ENCODE assay signal across 9 cellular contexts in genomic region chr1:214660900-214661299, GRCh38. TPM values are rescaled to one million over a fixed set of nuclear protein-coding genes. Genes with fewer than 3 reads are reported as not detected.
DNase-seq lines count a peak whose midpoint lies in the region; ATAC-seq and TF ChIP-seq lines count a peak whose summit lies in the region.
"Had no signal": no experiment of that assay in that cellular context is flagged by ENCODE, and none has a peak within 500 bp of the region (broad histone marks: within the 10 kb centered on the region; RNA-seq: fewer than 3 reads in every experiment).

No MANE protein-coding gene starts in this region.

- H3K4me3 ChIP-seq in left ventricle myocardium inferior = no peak overlapping the region
- H3K4me3 ChIP-seq in brain microvascular endothelial cell (ENCODE audit: low read depth, low read length) = no peak overlapping the region
- no peak overlapping the region for H3K4me3 ChIP-seq in right lobe of liver
- H3K4me3 ChIP-seq in uterus = no peak overlapping the region

- ATAC-seq in left ventricle myocardium superior (no peak), right lobe of liver (peak; percentile 47 to 61 (median 57)), HG02981 (IDR thresholded peaks at IDR 0.05; ENCODE audit: unreplicated experiment) (no peak)

- H3K4me1 ChIP-seq in left ventricle myocardium inferior = no peaks in the 10 kb centered on the region
- no peaks in the 10 kb centered on the region for H3K4me1 ChIP-seq in right lobe of liver
- no peaks in the 10 kb centered on the region for H3K4me1 ChIP-seq in uterus

- H3K27me3 ChIP-seq in left ventricle myocardium inferior (ENCODE audit: low read depth) (no peaks in the 10 kb centered on the region), brain microvascular endothelial cell (replicated peaks) (no peaks in the 10 kb centered on the region), right lobe of liver (no peaks in the 10 kb centered on the region), uterus (no peaks in the 10 kb centered on the region)

- no peak overlapping the region for H3K27ac ChIP-seq in left ventricle myocardium inferior (replicated peaks)
- H3K27ac ChIP-seq in brain microvascular endothelial cell = no peak overlapping the region
- H3K27ac ChIP-seq in right lobe of liver = no peak overlapping the region
- H3K27ac ChIP-seq in uterus = no peak overlapping the region

- H3K36me3 ChIP-seq in left ventricle myocardium inferior (no peaks in the 10 kb centered on the region), brain microvascular endothelial cell (replicated peaks) (peaks cover 3% of the 10 kb centered on the region), right lobe of liver (no peaks in the 10 kb centered on the region), uterus (no peaks in the 10 kb centered on the region)

- H3K9me3 ChIP-seq in left ventricle myocardium inferior (replicated peaks) = no peaks in the 10 kb centered on the region
- no peaks in the 10 kb centered on the region for H3K9me3 ChIP-seq in right lobe of liver
- H3K9me3 ChIP-seq in uterus = no peaks in the 10 kb centered on the region

- TF ChIP-seq CTCF in left ventricle myocardium inferior (IDR thresholded peaks at IDR 0.05; ENCODE audit: borderline replicate concordance) = peak; percentile 50
- peak; percentile 87 for TF ChIP-seq CTCF in brain microvascular endothelial cell (IDR thresholded peaks at IDR 0.05; ENCODE audit: low read depth, low read length, missing control alignments)
- TF ChIP-seq CTCF in right lobe of liver (IDR thresholded peaks at IDR 0.05) = peak; percentile 17 to 43 (median 30)
- TF ChIP-seq CTCF in uterus (IDR thresholded peaks at IDR 0.05) = peak in 3 of 4 experiments; percentile 26 to 46 (median 33)

- in situ Hi-C loops in brain microvascular endothelial cell (cut with HindIII; ENCODE audit: low pct_ligation_motif_present, low sequenced_read_pairs) = loop anchor here (25.0 kb wide), 1 partner anchor 876 kb away; no protein-coding TSS in a partner anchor

- DNase-seq in left ventricle myocardium inferior (no peak), left ventricle myocardium superior (no peak), brain microvascular endothelial cell (peak; percentile 81), right lobe of liver (peak in 1 of 3 donors; percentile 20), uterus (peak in 1 of 2 donors; percentile 21), NCI-H69 (lab: John Stamatoyannopoulos, UW) (no peak), DMS153 treated with DMSO at 0.1 percent for 48 hours (lab: John Stamatoyannopoulos, UW; ENCODE audit: unreplicated experiment) (no peak)
- DNase-seq: activated T-cell treated with anti-CD3 and anti-CD28 coated beads, Interleukin-2, amount 50 U/mL, for 24 hours had no signal

- TF ChIP-seq POLR2A in right lobe of liver (IDR thresholded peaks at IDR 0.05) (no peak), uterus (IDR thresholded peaks at IDR 0.05) (no peak)

- intact Hi-C loops in left ventricle myocardium inferior (cut with micrococcal nuclease) (loop anchor here (10.0 kb wide), 1 partner anchor 864 kb away; no protein-coding TSS in a partner anchor), left ventricle myocardium superior (cut with micrococcal nuclease) (loop anchor here (10.0 kb wide), 1 partner anchor 864 kb away; no protein-coding TSS in a partner anchor), right lobe of liver (cut with DNase I) (no loop called here), uterus (cut with DNase I; ENCODE audit: low total_unique reads) (no loop called here)

- WGBS in right lobe of liver (ENCODE audit: insufficient coverage, low coverage, low lambda C conversion rate, missing lambda C conversion rate) = 86% methylated on average over 4 of the region's 4 CpGs

RNA-seq across cellular contexts. Expression of gene CENPF, which starts 57.9 kb away (rescaled TPM):
- total RNA-seq in left ventricle myocardium inferior (1.7 TPM), left ventricle myocardium superior (0.47 TPM), right lobe of liver (1 to 10 TPM in 3 of 6 experiments, under 1 TPM in 3; 0.13 to 3.3 (median 1.0) TPM), uterus (10 to 100 TPM in 2 of 4 donors, under 1 TPM in 2; under 0.01 to 41.2 (median 5.7) TPM)

Comparison
In these comparisons a context has a peak if more than half of its experiments do, and no peak if none do; other contexts are left out.
1. CTCF ChIP-seq: peak in every context shown above with its lines; median percentile 87 in brain microvascular endothelial cell; 50 in left ventricle myocardium inferior; 33 in uterus; 30 in right lobe of liver.
2. ATAC-seq: peak in right lobe of liver (4 of 4); none in left ventricle myocardium superior (single experiment) and HG02981 (single experiment).
3. intact Hi-C loops: an anchor here in left ventricle myocardium inferior (10.0 kb wide) and left ventricle myocardium superior (10.0 kb wide); none called in right lobe of liver and uterus.